Comparison of ENCODE assay signal across 27 cellular contexts in genomic region chr22:46019351-46019750, GRCh38. TPM values are rescaled to one million over a fixed set of nuclear protein-coding genes. Genes with fewer than 3 reads are reported as not detected.
A peak's percentile ranks its signal among the peaks of the same experiment; 100 is the strongest.
DNase-seq lines count a peak whose midpoint lies in the region; ATAC-seq and TF ChIP-seq lines count a peak whose summit lies in the region.
"Had no signal": no experiment of that assay in that cellular context is flagged by ENCODE, and none has a peak within 500 bp of the region (broad histone marks: within the 10 kb centered on the region; RNA-seq: fewer than 3 reads in every experiment).

No MANE protein-coding gene starts in this region.

- 77% methylated on average over 6 of the region's 6 CpGs for WGBS in mesenchymal stem cell
- WGBS in psoas muscle, 3 donors: 82 to 91% (median 83%) methylated on average over 6 of the region's 6 CpGs

- no peak overlapping the region for H3K14ac ChIP-seq in mesenchymal stem cell (ENCODE audit: low read length in 2 of 2)

- peaks cover 5% of the 10 kb centered on the region; the same call in 1 of the 2 replicates for H3K4me1 ChIP-seq in HEK293 (ENCODE audit: control insufficient read depth, insufficient read depth, low read length)
- peaks cover 13% of the 10 kb centered on the region for H3K4me1 ChIP-seq in mesenchymal stem cell (ENCODE audit: control insufficient read depth, insufficient read depth, low read depth, low read length)
- peaks cover 7% of the 10 kb centered on the region for H3K4me1 ChIP-seq in psoas muscle
- H3K4me1 ChIP-seq: neural progenitor cell had no signal

- H3K36me3 Mint-ChIP-seq in WTC11: no peaks in the 10 kb centered on the region
- H3K36me3 Mint-ChIP-seq: brain, neural progenitor cell, T-cell had no signal

- H3K9me3 ChIP-seq in HEK293 (ENCODE audit: control insufficient read depth, insufficient read depth, low read depth, low read length) (no peaks in the 10 kb centered on the region), mesenchymal stem cell (ENCODE audit: control insufficient read depth, low read length) (no peaks in the 10 kb centered on the region), psoas muscle (no peaks in the 10 kb centered on the region)
- H3K9me3 ChIP-seq: adrenal gland, esophagus muscularis mucosa, uterus had no signal

- peaks cover 3% of the 10 kb centered on the region for H3K79me1 ChIP-seq in mesenchymal stem cell (replicated peaks; ENCODE audit: low read length, poor library complexity, severe bottlenecking)

- no peak overlapping the region for H2AFZ ChIP-seq in mesenchymal stem cell (ENCODE audit: low read depth, low read length)
- H2AFZ ChIP-seq: neural progenitor cell had no signal

- no peak overlapping the region for H3K4me3 Mint-ChIP-seq in WTC11
- H3K4me3 Mint-ChIP-seq: activated T-cell treated with anti-CD3 and anti-CD28 coated beads, Interleukin-2, amount 50 U/mL, for 24 hours; brain; neural progenitor cell; T-cell had no signal

- H3K4me1 Mint-ChIP-seq in WTC11: peaks cover 7% of the 10 kb centered on the region; the same call in 1 of the 2 replicates

- ATAC-seq in WTC11: no peak
- no peak for ATAC-seq in psoas muscle
- ATAC-seq: left ventricle myocardium superior, T-cell had no signal

- 0 out of 2 replicates have a peak overlapping the region, but pooled peaks have one; percentile 71 for H3K27ac Mint-ChIP-seq in WTC11
- H3K27ac Mint-ChIP-seq: activated T-cell treated with anti-CD3 and anti-CD28 coated beads, Interleukin-2, amount 50 U/mL, for 24 hours; brain; neural progenitor cell; T-cell had no signal

- no peak overlapping the region for H2BK15ac ChIP-seq in mesenchymal stem cell (ENCODE audit: low read depth, poor library complexity, severe bottlenecking)

- intact Hi-C loops in psoas muscle (cut with DNase I): no loop called here

- TF ChIP-seq CTCF in 22Rv1 (IDR thresholded peaks at IDR 0.05) (no peak), HEK293 (tag by site-specific recombination; IDR thresholded peaks at IDR 0.05) (no peak), WTC11 (IDR thresholded peaks at IDR 0.05) (no peak), psoas muscle (IDR thresholded peaks at IDR 0.05) (no peak)

- peak; percentile 8 for DNase-seq in WTC11 (ENCODE audit: low spot score)
- DNase-seq in mesenchymal stem cell: no peak
- DNase-seq in psoas muscle: no peak
- DNase-seq in NCI-H1417 treated with DMSO at 0.1 percent for 48 hours (lab: John Stamatoyannopoulos, UW): no peak
- no peak for DNase-seq in HT-29 (ENCODE audit: low spot score)
- DNase-seq in RPMI8226: no peak
- DNase-seq: activated CD4-positive, alpha-beta T cell treated with anti-CD3 and anti-CD28 coated beads for 1 hour; activated naive CD4-positive, alpha-beta T cell; activated T-cell treated with anti-CD3 and anti-CD28 coated beads, Interleukin-2, amount 50 U/mL, for 24 hours; effector memory CD4-positive, alpha-beta T cell; hypothalamus; KG1; left ventricle myocardium superior; NCI-H1436; NCI-H446 treated with DMSO at 0.1 percent for 48 hours; SIG-M5; stimulated activated CD4-positive, alpha-beta T cell treated with anti-CD3 and anti-CD28 coated beads, Interleukin-1b, Interleukin-23, amount 100 ng/mL, for 48 hours; T-cell had no signal

- H3K27me3 ChIP-seq in mesenchymal stem cell (ENCODE audit: control insufficient read depth in 1 of 2, insufficient read depth in 1 of 2, low read length in 2 of 2) (no peaks in the 10 kb centered on the region), psoas muscle (ENCODE audit: insufficient read depth in 3 of 3, low read length in 2 of 3) (no peaks in the 10 kb centered on the region)
- H3K27me3 ChIP-seq: adrenal gland, esophagus muscularis mucosa, uterus had no signal

- H3K4me3 ChIP-seq in HEK293 (ENCODE audit: low read depth, low read length): no peak overlapping the region
- no peak overlapping the region for H3K4me3 ChIP-seq in mesenchymal stem cell (ENCODE audit: insufficient read depth in 1 of 2, low read depth in 1 of 2, low read length in 2 of 2)
- H3K4me3 ChIP-seq in psoas muscle: no peak overlapping the region
- H3K4me3 ChIP-seq: adrenal gland, esophagus muscularis mucosa, neural progenitor cell, skin epidermis, uterus had no signal

- no peak overlapping the region for H2BK12ac ChIP-seq in mesenchymal stem cell (ENCODE audit: low read length in 2 of 2)

- H3K4me2 ChIP-seq in mesenchymal stem cell (ENCODE audit: low read length, poor library complexity, severe bottlenecking): no peak overlapping the region
- H3K4me2 ChIP-seq: neural progenitor cell had no signal

- H3K36me3 ChIP-seq in HEK293 (ENCODE audit: control insufficient read depth in 2 of 2, insufficient read depth in 1 of 2, low read length in 2 of 2): no peaks in the 10 kb centered on the region; a peak in 1 of 3 replicates
- no peaks in the 10 kb centered on the region for H3K36me3 ChIP-seq in mesenchymal stem cell (ENCODE audit: control insufficient read depth in 1 of 2, insufficient read depth in 2 of 2, low read depth in 1 of 2, low read length in 2 of 2)
- no peaks in the 10 kb centered on the region for H3K36me3 ChIP-seq in psoas muscle (ENCODE audit: insufficient read depth in 1 of 2, low read depth in 1 of 2)
- H3K36me3 ChIP-seq: adrenal gland, esophagus muscularis mucosa, neural progenitor cell, uterus had no signal

- CTCF ChIA-PET in HEK293 (lab: Yijun Ruan, JAX): interaction anchor here (1.9 to 7.4 kb wide), 2 partner anchors 13 to 15 kb away, joined by 7 to 82 read pairs; no protein-coding TSS in a partner anchor
- CTCF ChIA-PET in WTC11 (lab: Charles Lee): interaction anchor here (7.0 kb wide), 1 partner anchor 13 kb away, joined by 55 read pairs; no protein-coding TSS in a partner anchor

- no peak overlapping the region for H2BK5ac ChIP-seq in mesenchymal stem cell (ENCODE audit: low read depth, low read length, poor library complexity, severe bottlenecking)

- no peaks in the 10 kb centered on the region for H3K9me3 Mint-ChIP-seq in WTC11
- H3K9me3 Mint-ChIP-seq: activated T-cell treated with anti-CD3 and anti-CD28 coated beads, Interleukin-2, amount 50 U/mL, for 24 hours; T-cell had no signal

- POLR2A ChIA-PET in HEK293 (lab: Yijun Ruan, JAX): no interaction called here
- POLR2A ChIA-PET in WTC11 (lab: Charles Lee): no interaction called here

- H3K23ac ChIP-seq in mesenchymal stem cell (ENCODE audit: low read length in 2 of 2): no peak overlapping the region

- peak overlapping the region; percentile 49 for H2AK5ac ChIP-seq in mesenchymal stem cell (ENCODE audit: low read length, severe bottlenecking)

- no peak overlapping the region for H3K18ac ChIP-seq in mesenchymal stem cell (ENCODE audit: low read depth in 1 of 2, low read length in 2 of 2)

- H4K91ac ChIP-seq in mesenchymal stem cell (ENCODE audit: low read length): no peak overlapping the region

- H3K4ac ChIP-seq in mesenchymal stem cell (ENCODE audit: low read depth in 1 of 2, low read length in 2 of 2): no peak overlapping the region

- no peak overlapping the region for H3K9ac ChIP-seq in mesenchymal stem cell (ENCODE audit: low read length)
- H3K9ac ChIP-seq: neural progenitor cell had no signal

- no peak overlapping the region for H4K8ac ChIP-seq in mesenchymal stem cell (ENCODE audit: low read length)

- H2BK120ac ChIP-seq in mesenchymal stem cell (ENCODE audit: low read depth, low read length): no peak overlapping the region

- H3K27ac ChIP-seq in 22Rv1 (peak overlapping the region; percentile 92), HEK293 (ENCODE audit: extremely low read depth, low read depth, low read length) (no peak overlapping the region), mesenchymal stem cell (ENCODE audit: low read length, poor library complexity, severe bottlenecking) (no peak overlapping the region), psoas muscle (no peak overlapping the region)
- H3K27ac ChIP-seq: adrenal gland, esophagus muscularis mucosa, neural progenitor cell, uterus had no signal

- peaks cover 11% of the 10 kb centered on the region for H3K27me3 Mint-ChIP-seq in WTC11 (ENCODE audit: low read depth)

TF ChIP-seq in HEK293, 187 proteins besides CTCF, POLR2A, EP300 and RAD21:
- TF ChIP-seq ZNF501 (tag by site-specific recombination; IDR thresholded peaks at IDR 0.05) (no peak), ZFHX2 (tag by site-specific recombination; conservative IDR thresholded peaks at IDR 0.05) (peak; percentile 38), EGR2 (tag by site-specific recombination; IDR thresholded peaks at IDR 0.05; ENCODE audit: low read depth) (peak; percentile 41; the same call in 1 of the 2 replicates)

TF ChIP-seq in WTC11, 78 proteins besides CTCF, POLR2A, EP300 and RAD21 (continues in another document):
- no peak for TF ChIP-seq PREB (CRISPR knock-in tag; IDR thresholded peaks at IDR 0.05; ENCODE audit: borderline replicate concordance)

RNA-seq across cellular contexts. Expression of gene WNT7B, which starts 42.4 kb away (rescaled TPM):
- 0.18 to 0.33 TPM (median 0.23 TPM) in 3 replicates for total RNA-seq in WTC11 (2021)
- not detected for polyA plus RNA-seq in mesenchymal stem cell (2013, experiment 1 of 2)
- polyA plus RNA-seq in mesenchymal stem cell (2013, experiment 2 of 2): not detected
- total RNA-seq in psoas muscle: not detected
- polyA plus RNA-seq in psoas muscle: under 1 TPM in 1 of 3 donors, not detected in 2; 0.05 TPM
- 17.4 and 31.4 TPM in 2 replicates for total RNA-seq in HT-29 (2014; rRNA removed; shearing (Covaris generic))
- total RNA-seq: activated CD8-positive, alpha-beta memory T cell treated with anti-CD3 and anti-CD28 coated beads for 36 hours; esophagus muscularis mucosa; left ventricle myocardium superior had no signal

Comparison
In these comparisons a context has a peak if more than half of its experiments do, and no peak if none do; other contexts are left out.
1. RNA of gene WNT7B, which starts 42.4 kb away (total RNA-seq): 17.4 to 31.4 TPM in HT-29; 0.18 to 0.33 TPM in WTC11 and not detected in psoas muscle; every median in the first group is over 10 times any median in the second.